ENCODE assay signal across 8 cellular contexts in genomic region chrX:136577562-136577961, GRCh38. TPM values are rescaled to one million over a fixed set of nuclear protein-coding genes. Genes with fewer than 3 reads are reported as not detected.
DNase-seq lines count a peak whose midpoint lies in the region; ATAC-seq and TF ChIP-seq lines count a peak whose summit lies in the region.

No MANE protein-coding gene starts in this region.

- intact Hi-C loops in posterior vena cava (cut with DNase I) = no loop called here
- intact Hi-C loops in aorta (cut with DNase I) = loop anchor here (5.0 kb wide), 2 partner anchors 550 to 555 kb away; no protein-coding TSS in a partner anchor

- DNase-seq in RWPE1 (ENCODE audit: low spot score) (peak; percentile 23), activated gamma-delta T cell (lab: John Stamatoyannopoulos, UW) (peak; percentile 10), globus pallidus (ENCODE audit: low spot score) (peak; percentile 24), posterior vena cava (ENCODE audit: low spot score) (peak; percentile 82), aorta (peak; percentile 58 to 78)

- POLR2A ChIA-PET in RWPE1 (lab: Yijun Ruan, JAX; ENCODE audit: low non-redundant PET) = no interaction called here

- ATAC-seq in GM21526 (IDR thresholded peaks at IDR 0.05; ENCODE audit: low FRiP score, unreplicated experiment) = peak; percentile 95
- peak; percentile 85 for ATAC-seq in aorta (ENCODE audit: low FRiP score)

- 2 to 6% methylated on average over 6 of the region's 6 CpGs for WGBS in aorta, 2 donors

- H3K4me3 ChIP-seq in DOHH2 (ENCODE audit: low read length) = no peak overlapping the region
- H3K4me3 ChIP-seq in aorta (ENCODE audit: low read length in 2 of 2) = no peak overlapping the region

- peak; percentile 47; the same call in 1 of the 2 replicates for TF ChIP-seq RAD21 in Ishikawa (IDR thresholded peaks at IDR 0.05; ENCODE audit: low read depth)

- H3K9me3 ChIP-seq in DOHH2 (ENCODE audit: control insufficient read depth, insufficient read depth, low read length) = no peaks in the 10 kb centered on the region
- H3K9me3 ChIP-seq in aorta (ENCODE audit: control insufficient read depth, low read length) = no peaks in the 10 kb centered on the region

- H3K4me1 ChIP-seq in DOHH2 (ENCODE audit: control insufficient read depth, low read length) = no peaks in the 10 kb centered on the region
- H3K4me1 ChIP-seq in aorta (ENCODE audit: control insufficient read depth in 1 of 2, insufficient read depth in 2 of 2, low read length in 2 of 2) = no peaks in the 10 kb centered on the region

- H3K36me3 ChIP-seq in DOHH2 (ENCODE audit: control insufficient read depth, low read length) (no peaks in the 10 kb centered on the region), aorta (ENCODE audit: control insufficient read depth in 1 of 2, insufficient read depth in 2 of 2, low read length in 1 of 2) (no peaks in the 10 kb centered on the region)

- H3K27me3 ChIP-seq in DOHH2 (ENCODE audit: control insufficient read depth, low read length) (peaks cover 6% of the 10 kb centered on the region; the same call in 1 of the 2 replicates), aorta (ENCODE audit: control insufficient read depth in 1 of 2, insufficient read depth in 2 of 2, low read length in 1 of 2) (no peaks in the 10 kb centered on the region)

- no peaks in the 10 kb centered on the region for H4K20me1 ChIP-seq in DOHH2 (ENCODE audit: control insufficient read depth, insufficient read depth, low read depth, low read length)

- no peaks in the 10 kb centered on the region for H3K9me2 ChIP-seq in DOHH2 (replicated peaks; ENCODE audit: control insufficient read depth, low read length)

- no peaks in the 10 kb centered on the region for H3K79me2 ChIP-seq in DOHH2 (ENCODE audit: control insufficient read depth, low read length)

- TF ChIP-seq CTCF in DOHH2 (IDR thresholded peaks at IDR 0.05; ENCODE audit: low read depth, low read length, poor library complexity, severe bottlenecking) (peak; percentile 56), RWPE1 (conservative IDR thresholded peaks at IDR 0.05; ENCODE audit: low read depth) (peak; percentile 38)

- TF ChIP-seq EP300 in Ishikawa (IDR thresholded peaks at IDR 0.05; ENCODE audit: borderline replicate concordance) = no peak

- CTCF ChIA-PET in RWPE1 (lab: Yijun Ruan, JAX) = no interaction called here

- H3K27ac ChIP-seq in DOHH2 (ENCODE audit: low read depth, low read length) = no peak overlapping the region
- no peak overlapping the region for H3K27ac ChIP-seq in RWPE1
- H3K27ac ChIP-seq in aorta (ENCODE audit: low read depth in 1 of 2, low read length in 2 of 2) = no peak overlapping the region

- no peaks in the 10 kb centered on the region for H3F3A ChIP-seq in DOHH2 (ENCODE audit: control insufficient read depth, insufficient read depth)

- H3K4me2 ChIP-seq in DOHH2 (ENCODE audit: low read length) = no peak overlapping the region

TF ChIP-seq in Ishikawa, 13 proteins besides CTCF, POLR2A, EP300 and RAD21:
- TF ChIP-seq NFIC (IDR thresholded peaks at IDR 0.05) (no peak), ZBTB7A (IDR thresholded peaks at IDR 0.05; ENCODE audit: low read depth) (no peak), USF1 (IDR thresholded peaks at IDR 0.05) (no peak)
- TF ChIP-seq, protein P1, sequence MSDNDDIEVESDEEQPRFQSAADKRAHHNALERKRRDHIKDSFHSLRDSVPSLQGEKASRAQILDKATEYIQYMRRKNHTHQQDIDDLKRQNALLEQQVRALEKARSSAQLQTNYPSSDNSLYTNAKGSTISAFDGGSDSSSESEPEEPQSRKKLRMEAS (IDR thresholded peaks at IDR 0.05) = no peak

RNA-seq across cellular contexts. Expression of gene VGLL1, which starts 45.5 kb away (rescaled TPM):
- total RNA-seq in posterior vena cava = not detected
- not detected for total RNA-seq in aorta
- polyA plus RNA-seq in aorta = not detected

Comparison
In these comparisons a context has a peak if more than half of its experiments do, and no peak if none do; other contexts are left out.
1. DNase-seq: peak in every context shown above with its lines; median percentile 82 in posterior vena cava; 68 in aorta; 24 in globus pallidus; 23 in RWPE1; 10 in activated gamma-delta T cell.
2. intact Hi-C loops: an anchor here in aorta (5.0 kb wide); none called in posterior vena cava.